Comparison of ENCODE assay signal across 8 cellular contexts in genomic region chr21:14383596-14384210, GRCh38. TPM values are rescaled to one million over a fixed set of nuclear protein-coding genes. Genes with fewer than 3 reads are reported as not detected.
DNase-seq lines count a peak whose midpoint lies in the region; TF ChIP-seq lines count a peak whose summit lies in the region.

No MANE protein-coding gene starts in this region.

- H3K27me3 ChIP-seq in HAP-1 (ENCODE audit: low read depth): no peaks in the 10 kb centered on the region
- no peaks in the 10 kb centered on the region for H3K27me3 ChIP-seq in iPS-18a (ENCODE audit: control insufficient read depth, insufficient read depth, low read length)
- no peaks in the 10 kb centered on the region for H3K27me3 ChIP-seq in spleen (replicated peaks in 1 of 7)

- H3K9me3 Mint-ChIP-seq in activated CD4-positive, alpha-beta T cell treated with anti-CD3 and anti-CD28 coated beads, Interleukin-2, amount 10 ng/mL, durations not matched to agents 7 days and 5 days: no peaks in the 10 kb centered on the region

- H3K9ac ChIP-seq in iPS-18a (ENCODE audit: low read length): peak overlapping the region; percentile 83

- H3K4me3 ChIP-seq in HAP-1: peak overlapping the region; percentile 95
- peak overlapping the region; percentile 85 for H3K4me3 ChIP-seq in iPS-18a (ENCODE audit: low read length)
- H3K4me3 ChIP-seq in spleen: peak overlapping the region; percentile 48 to 92 (median 81)

- H3K4me1 ChIP-seq in HAP-1 (peaks cover 13% of the 10 kb centered on the region), iPS-18a (ENCODE audit: control insufficient read depth, low read depth, low read length) (peaks cover 9% of the 10 kb centered on the region), spleen (peaks cover 14 to 49% (median 37%) of the 10 kb centered on the region in 6 donors)

- DNase-seq in activated CD4-positive, alpha-beta T cell treated with anti-CD3 and anti-CD28 coated beads, Interleukin-2, amount 10 ng/mL, durations not matched to agents 7 days and 5 days: no peak
- no peak for DNase-seq in activated CD4-positive, alpha-beta T cell treated with anti-CD3 and anti-CD28 coated beads, Interleukin-2, amount 50 U/mL, for 1 hour
- peak in 1 of 2 experiments; percentile 12 for DNase-seq in HAP-1 (ENCODE audit: low spot score in 2 of 2)
- DNase-seq in M059J (ENCODE audit: low read depth): peak; percentile 46
- DNase-seq in amniotic epithelial cell (ENCODE audit: low read depth): peak; percentile 14
- no peak for DNase-seq in spleen
- no peak for DNase-seq in NCI-H1048 (lab: John Stamatoyannopoulos, UW)

- intact Hi-C loops in spleen (cut with DNase I; ENCODE audit: low total_unique reads): loop anchor here (10.0 kb wide), 1 partner anchor 681 kb away; the partner anchor contains the start of gene NRIP1

- H3K4me1 Mint-ChIP-seq in activated CD4-positive, alpha-beta T cell treated with anti-CD3 and anti-CD28 coated beads, Interleukin-2, amount 10 ng/mL, durations not matched to agents 7 days and 5 days: peaks cover 37% of the 10 kb centered on the region

- H3K9me3 ChIP-seq in HAP-1 (no peaks in the 10 kb centered on the region), iPS-18a (ENCODE audit: control insufficient read depth, low read depth, low read length) (no peaks in the 10 kb centered on the region), spleen (no peaks in the 10 kb centered on the region)

- CTCF ChIA-PET in activated CD4-positive, alpha-beta T cell treated with anti-CD3 and anti-CD28 coated beads, Interleukin-2, amount 10 ng/mL, durations not matched to agents 7 days and 5 days (lab: Charles Lee): interaction anchor here (1.0 to 1.1 kb wide), 2 partner anchors 10 to 391 kb away, joined by 3 read pairs; no protein-coding TSS in a partner anchor

- 3 to 6% (median 5%) methylated on average over 21 of the region's 21 CpGs for WGBS in spleen, 5 donors

- no peaks in the 10 kb centered on the region; the same call in 1 of the 2 replicates for H3K36me3 ChIP-seq in HAP-1 (replicated peaks)
- peaks cover 7% of the 10 kb centered on the region for H3K36me3 ChIP-seq in iPS-18a (ENCODE audit: control insufficient read depth, low read depth, low read length)
- H3K36me3 ChIP-seq in spleen: peaks cover 0 to 13% (median 1%) of the 10 kb centered on the region in 6 donors

- TF ChIP-seq POLR2A in spleen (IDR thresholded peaks at IDR 0.05): no peak

- H3K27ac ChIP-seq in iPS-18a (ENCODE audit: low read length) (peak overlapping the region; percentile 66), spleen (peak overlapping the region; percentile 67 to 95 (median 93))

- in situ Hi-C loops in HAP-1 (cut with MboI; ENCODE audit: low sequenced_read_pairs): no loop called here

- TF ChIP-seq CTCF in spleen (IDR thresholded peaks at IDR 0.05 in 8 of 11, conservative IDR thresholded peaks at IDR 0.05 in 3 of 11): no peak

- POLR2A ChIA-PET in activated CD4-positive, alpha-beta T cell treated with anti-CD3 and anti-CD28 coated beads, Interleukin-2, amount 10 ng/mL, durations not matched to agents 7 days and 5 days (lab: Charles Lee): no interaction called here

- H3K27me3 Mint-ChIP-seq in activated CD4-positive, alpha-beta T cell treated with anti-CD3 and anti-CD28 coated beads, Interleukin-2, amount 10 ng/mL, durations not matched to agents 7 days and 5 days: peaks cover 4% of the 10 kb centered on the region

- peaks cover 4% of the 10 kb centered on the region for H3K36me3 Mint-ChIP-seq in activated CD4-positive, alpha-beta T cell treated with anti-CD3 and anti-CD28 coated beads, Interleukin-2, amount 10 ng/mL, durations not matched to agents 7 days and 5 days (ENCODE audit: low read depth)

- peak overlapping the region; percentile 98 for H3K27ac Mint-ChIP-seq in activated CD4-positive, alpha-beta T cell treated with anti-CD3 and anti-CD28 coated beads, Interleukin-2, amount 10 ng/mL, durations not matched to agents 7 days and 5 days

- peak overlapping the region; percentile 95 for H3K4me3 Mint-ChIP-seq in activated CD4-positive, alpha-beta T cell treated with anti-CD3 and anti-CD28 coated beads, Interleukin-2, amount 10 ng/mL, durations not matched to agents 7 days and 5 days

RNA-seq across cellular contexts. Expression of gene HSPA13, which starts 0.8 kb away (rescaled TPM):
- total RNA-seq in activated CD4-positive, alpha-beta T cell treated with anti-CD3 and anti-CD28 coated beads, Interleukin-2, amount 10 ng/mL, durations not matched to agents 7 days and 5 days: 10 to 100 TPM; 26.6 to 29.6 TPM
- 84.8 and 107 TPM in 2 replicates for total RNA-seq in M059J (2014; rRNA removed; shearing (Covaris generic))
- 10 to 100 TPM; 18.3 to 37.1 (median 23.4) TPM for total RNA-seq in spleen
- 1 to 10 TPM; 3.4 to 4.9 (median 4.9) TPM for polyA plus RNA-seq in spleen

Comparison
In these comparisons a context has a peak if more than half of its experiments do, and no peak if none do; other contexts are left out.
1. DNase-seq: peak in M059J (single experiment) and amniotic epithelial cell (single experiment); none in activated CD4-positive, alpha-beta T cell treated with anti-CD3 and anti-CD28 coated beads, Interleukin-2, amount 10 ng/mL, durations not matched to agents 7 days and 5 days (single experiment), activated CD4-positive, alpha-beta T cell treated with anti-CD3 and anti-CD28 coated beads, Interleukin-2, amount 50 U/mL, for 1 hour (single experiment), spleen (single experiment) and NCI-H1048 (single experiment).
2. Peak in every context shown above with its lines, with median percentiles within 50 percentile points of each other: H3K4me3 ChIP-seq.